9 cellular contexts compared by ENCODE assay signal in genomic region chr1:94727846-94728715, GRCh38.
A peak's percentile ranks its signal among the peaks of the same experiment; 100 is the strongest.
DNase-seq lines count a peak whose midpoint lies in the region; ATAC-seq and TF ChIP-seq lines count a peak whose summit lies in the region.
"Had no signal": no experiment of that assay in that cellular context is flagged by ENCODE, and none has a peak within 500 bp of the region (broad histone marks: within the 10 kb centered on the region; RNA-seq: fewer than 3 reads in every experiment).

No MANE protein-coding gene starts in this region.

- H2AFZ ChIP-seq in GM23338: no peak overlapping the region

- H3K4me1 Mint-ChIP-seq in GM23338: peaks cover 4% of the 10 kb centered on the region; the same call in 1 of the 3 replicates
- H3K4me1 Mint-ChIP-seq in stimulated activated effector memory CD8-positive, alpha-beta T cell treated with anti-CD3 and anti-CD28 coated beads, Interleukin-12 subunit alpha, Interleukin-12 subunit beta, amount 100 ng/mL, for 72 hours: no peaks in the 10 kb centered on the region
- H3K4me1 Mint-ChIP-seq: T-helper 17 cell had no signal

- H3K4me3 ChIP-seq in RWPE2 (ENCODE audit: severe bottlenecking) (no peak overlapping the region), GM23338 (no peak overlapping the region)

- H4K20me1 ChIP-seq in GM23338 (replicated peaks; ENCODE audit: insufficient read depth): no peaks in the 10 kb centered on the region

- no peaks in the 10 kb centered on the region for H3K79me2 ChIP-seq in GM23338 (replicated peaks; ENCODE audit: insufficient read depth)

- H3K9me3 Mint-ChIP-seq in GM23338: no peaks in the 10 kb centered on the region
- H3K9me3 Mint-ChIP-seq in stimulated activated effector memory CD8-positive, alpha-beta T cell treated with anti-CD3 and anti-CD28 coated beads, Interleukin-12 subunit alpha, Interleukin-12 subunit beta, amount 100 ng/mL, for 72 hours: no peaks in the 10 kb centered on the region

- peaks cover 4% of the 10 kb centered on the region for H3K27me3 Mint-ChIP-seq in GM23338 (ENCODE audit: insufficient read depth, low read depth, poor library complexity)

- no peaks in the 10 kb centered on the region for H3K36me3 ChIP-seq in RWPE2 (ENCODE audit: low read depth)
- H3K36me3 ChIP-seq in GM23338 (ENCODE audit: insufficient read depth): no peaks in the 10 kb centered on the region

- H3K9me3 ChIP-seq in RWPE2 (ENCODE audit: severe bottlenecking): no peaks in the 10 kb centered on the region

- DNase-seq in GM04503 (ENCODE audit: low read depth) (peak; percentile 59), RWPE2 (ENCODE audit: low spot score) (peak; percentile 92), fibroblast of gingiva (ENCODE audit: low read depth) (peak; percentile 68), sciatic nerve (ENCODE audit: low spot score) (no peak), GM23338 (ENCODE audit: low spot score) (no peak), HT-29 (ENCODE audit: low spot score) (no peak)
- DNase-seq in activated CD4-positive, alpha-beta T cell treated with anti-CD3 and anti-CD28 coated beads for 48 hours: no peak
- no peak for DNase-seq in stimulated activated effector memory CD8-positive, alpha-beta T cell treated with anti-CD3 and anti-CD28 coated beads, Interleukin-12 subunit alpha, Interleukin-12 subunit beta, amount 100 ng/mL, for 72 hours (ENCODE audit: low spot score in 2 of 2)
- DNase-seq: T-helper 17 cell had no signal

- H3K27ac ChIP-seq in RWPE2 (ENCODE audit: poor library complexity, severe bottlenecking) (peak overlapping the region; percentile 100), GM23338 (ENCODE audit: low read depth) (no peak overlapping the region)

- peaks cover 42% of the 10 kb centered on the region for H3K4me1 ChIP-seq in RWPE2 (ENCODE audit: insufficient read depth, poor library complexity, severe bottlenecking)
- H3K4me1 ChIP-seq in GM23338 (ENCODE audit: insufficient read depth): no peaks in the 10 kb centered on the region

- H3F3A ChIP-seq in GM23338 (replicated peaks; ENCODE audit: low read depth): no peaks in the 10 kb centered on the region

- H3K9me2 ChIP-seq in GM23338 (ENCODE audit: insufficient read depth): no peaks in the 10 kb centered on the region

- intact Hi-C loops in sciatic nerve (cut with DNase I): no loop called here

- H3K36me3 Mint-ChIP-seq in GM23338 (ENCODE audit: low read depth): no peaks in the 10 kb centered on the region
- no peaks in the 10 kb centered on the region for H3K36me3 Mint-ChIP-seq in stimulated activated effector memory CD8-positive, alpha-beta T cell treated with anti-CD3 and anti-CD28 coated beads, Interleukin-12 subunit alpha, Interleukin-12 subunit beta, amount 100 ng/mL, for 72 hours

- H3K27me3 ChIP-seq in RWPE2 (ENCODE audit: insufficient read depth, poor library complexity, severe bottlenecking) (no peaks in the 10 kb centered on the region), GM23338 (ENCODE audit: insufficient read depth) (no peaks in the 10 kb centered on the region)

- H3K4me2 ChIP-seq in GM23338: no peak overlapping the region

- ATAC-seq in RWPE2 (ENCODE audit: low read depth): peak; percentile 85
- peak; percentile 46 for ATAC-seq in sciatic nerve
- ATAC-seq in GM23338: no peak
- ATAC-seq in stimulated activated effector memory CD8-positive, alpha-beta T cell treated with anti-CD3 and anti-CD28 coated beads, Interleukin-12 subunit alpha, Interleukin-12 subunit beta, amount 100 ng/mL, for 72 hours: no peak
- ATAC-seq: T-helper 17 cell had no signal

- no peak overlapping the region for H3K27ac Mint-ChIP-seq in GM23338
- no peak overlapping the region for H3K27ac Mint-ChIP-seq in stimulated activated effector memory CD8-positive, alpha-beta T cell treated with anti-CD3 and anti-CD28 coated beads, Interleukin-12 subunit alpha, Interleukin-12 subunit beta, amount 100 ng/mL, for 72 hours
- H3K27ac Mint-ChIP-seq: T-helper 17 cell had no signal

- TF ChIP-seq CTCF in RWPE2 (IDR thresholded peaks at IDR 0.05; ENCODE audit: poor library complexity, severe bottlenecking): no peak
- no peak for TF ChIP-seq CTCF in GM23338 (conservative IDR thresholded peaks at IDR 0.05; ENCODE audit: low read depth in 2 of 2)

- H3K4me3 Mint-ChIP-seq in GM23338: no peak overlapping the region
- H3K4me3 Mint-ChIP-seq in stimulated activated effector memory CD8-positive, alpha-beta T cell treated with anti-CD3 and anti-CD28 coated beads, Interleukin-12 subunit alpha, Interleukin-12 subunit beta, amount 100 ng/mL, for 72 hours: no peak overlapping the region
- H3K4me3 Mint-ChIP-seq: T-helper 17 cell had no signal

TF ChIP-seq in GM23338, 12 proteins besides CTCF, POLR2A, EP300 and RAD21 (continues in another document):
- TF ChIP-seq ZNF114 (CRISPR knock-in tag; IDR thresholded peaks at IDR 0.05): no peak
- TF ChIP-seq EZH2phosphoT487 (IDR thresholded peaks at IDR 0.05; ENCODE audit: unreplicated experiment): no peak
- TF ChIP-seq, protein P1, sequence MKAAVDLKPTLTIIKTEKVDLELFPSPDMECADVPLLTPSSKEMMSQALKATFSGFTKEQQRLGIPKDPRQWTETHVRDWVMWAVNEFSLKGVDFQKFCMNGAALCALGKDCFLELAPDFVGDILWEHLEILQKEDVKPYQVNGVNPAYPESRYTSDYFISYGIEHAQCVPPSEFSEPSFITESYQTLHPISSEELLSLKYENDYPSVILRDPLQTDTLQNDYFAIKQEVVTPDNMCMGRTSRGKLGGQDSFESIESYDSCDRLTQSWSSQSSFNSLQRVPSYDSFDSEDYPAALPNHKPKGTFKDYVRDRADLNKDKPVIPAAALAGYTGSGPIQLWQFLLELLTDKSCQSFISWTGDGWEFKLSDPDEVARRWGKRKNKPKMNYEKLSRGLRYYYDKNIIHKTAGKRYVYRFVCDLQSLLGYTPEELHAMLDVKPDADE (IDR thresholded peaks at IDR 0.05): no peak
- TF ChIP-seq JUNB (IDR thresholded peaks at IDR 0.05; ENCODE audit: unreplicated experiment): no peak
- no peak for TF ChIP-seq STAT1 (IDR thresholded peaks at IDR 0.05; ENCODE audit: unreplicated experiment)
- no peak for TF ChIP-seq REST (IDR thresholded peaks at IDR 0.05; ENCODE audit: unreplicated experiment)

Comparison
In these comparisons a context has a peak if more than half of its experiments do, and no peak if none do; other contexts are left out.
1. DNase-seq: peak in GM04503 (single experiment), RWPE2 (single experiment) and fibroblast of gingiva (single experiment); none in sciatic nerve (single experiment), GM23338 (single experiment), activated CD4-positive, alpha-beta T cell treated with anti-CD3 and anti-CD28 coated beads for 48 hours (single experiment), HT-29 (single experiment) and stimulated activated effector memory CD8-positive, alpha-beta T cell treated with anti-CD3 and anti-CD28 coated beads, Interleukin-12 subunit alpha, Interleukin-12 subunit beta, amount 100 ng/mL, for 72 hours (0 of 2).
2. ATAC-seq: peak in RWPE2 (single experiment) and sciatic nerve (single experiment); none in GM23338 (single experiment) and stimulated activated effector memory CD8-positive, alpha-beta T cell treated with anti-CD3 and anti-CD28 coated beads, Interleukin-12 subunit alpha, Interleukin-12 subunit beta, amount 100 ng/mL, for 72 hours (single experiment).